9 cellular contexts compared by ENCODE assay signal in the genomic region with DNA sequence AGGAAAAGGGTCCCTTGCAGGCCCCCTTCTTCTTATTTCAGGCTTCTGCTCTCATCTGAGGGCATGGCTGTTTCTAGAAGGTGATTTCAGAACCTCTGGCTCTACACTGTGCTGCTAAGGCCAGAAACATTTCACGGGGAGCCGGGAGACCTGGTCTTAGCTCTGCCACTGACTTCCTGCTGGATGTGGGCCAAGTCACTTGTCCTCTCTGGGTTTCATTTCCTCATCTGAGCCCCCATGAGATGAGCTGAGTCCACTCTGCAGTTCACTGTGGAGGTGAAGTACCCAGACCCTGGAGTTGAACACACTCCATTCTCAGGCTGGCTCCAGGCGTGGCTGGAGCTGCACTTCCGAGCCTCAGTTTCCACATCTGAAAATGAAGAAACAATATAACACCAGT. TPM values are rescaled to one million over a fixed set of nuclear protein-coding genes. Genes with fewer than 3 reads are reported as not detected.
A peak's percentile ranks its signal among the peaks of the same experiment; 100 is the strongest.
DNase-seq lines count a peak whose midpoint lies in the region; ATAC-seq lines count a peak whose summit lies in the region.
"Had no signal": no experiment of that assay in that cellular context is flagged by ENCODE, and none has a peak within 500 bp of the region (broad histone marks: within the 10 kb centered on the region; RNA-seq: fewer than 3 reads in every experiment).

No MANE protein-coding gene starts in this region.

- peaks cover 15% of the 10 kb centered on the region for H3K4me1 Mint-ChIP-seq in activated T-helper 1 cell treated with anti-CD3 and anti-CD28 coated beads, Interleukin-12 subunit alpha, Interleukin-12 subunit beta, Interleukin-2, Interleukin-4 antibody, amounts not matched to agents 30 ng/mL and 10 ng/mL and 1 ng/mL, durations not matched to agents 14 hours and 24 hours and 36 hours (ENCODE audit: low read depth)
- H3K4me1 Mint-ChIP-seq in activated naive CD4-positive, alpha-beta T cell treated with anti-CD3 and anti-CD28 coated beads, Interleukin-2, amount 10 ng/mL, durations not matched to agents 7 days and 5 days, result peaks cover 60% of the 10 kb centered on the region

- peak overlapping the region; percentile 15 for H3K27ac Mint-ChIP-seq in activated T-helper 1 cell treated with anti-CD3 and anti-CD28 coated beads, Interleukin-12 subunit alpha, Interleukin-12 subunit beta, Interleukin-2, Interleukin-4 antibody, amounts not matched to agents 30 ng/mL and 10 ng/mL and 1 ng/mL, durations not matched to agents 14 hours and 24 hours and 36 hours
- H3K27ac Mint-ChIP-seq in activated naive CD4-positive, alpha-beta T cell treated with anti-CD3 and anti-CD28 coated beads, Interleukin-2, amount 10 ng/mL, durations not matched to agents 7 days and 5 days, result no peak overlapping the region

- CTCF ChIA-PET in activated naive CD4-positive, alpha-beta T cell treated with anti-CD3 and anti-CD28 coated beads, Interleukin-2, amount 10 ng/mL, durations not matched to agents 7 days and 5 days (lab: Charles Lee), result interaction anchor here (0.8 to 2.0 kb wide), 2 partner anchors 30 to 31 kb away, joined by 3 to 5 read pairs; no protein-coding TSS in a partner anchor

- peaks cover 2% of the 10 kb centered on the region for H3K36me3 Mint-ChIP-seq in activated T-helper 1 cell treated with anti-CD3 and anti-CD28 coated beads, Interleukin-12 subunit alpha, Interleukin-12 subunit beta, Interleukin-2, Interleukin-4 antibody, amounts not matched to agents 30 ng/mL and 10 ng/mL and 1 ng/mL, durations not matched to agents 14 hours and 24 hours and 36 hours (ENCODE audit: low read depth)
- H3K36me3 Mint-ChIP-seq in activated naive CD4-positive, alpha-beta T cell treated with anti-CD3 and anti-CD28 coated beads, Interleukin-2, amount 10 ng/mL, durations not matched to agents 7 days and 5 days, result no peaks in the 10 kb centered on the region

- H3K4me3 Mint-ChIP-seq in activated T-helper 1 cell treated with anti-CD3 and anti-CD28 coated beads, Interleukin-12 subunit alpha, Interleukin-12 subunit beta, Interleukin-2, Interleukin-4 antibody, amounts not matched to agents 30 ng/mL and 10 ng/mL and 1 ng/mL, durations not matched to agents 14 hours and 24 hours and 36 hours, result no peak overlapping the region
- H3K4me3 Mint-ChIP-seq in activated naive CD4-positive, alpha-beta T cell treated with anti-CD3 and anti-CD28 coated beads, Interleukin-2, amount 10 ng/mL, durations not matched to agents 7 days and 5 days, result no peak overlapping the region

- intact Hi-C loops in activated T-helper 1 cell treated with anti-CD3 and anti-CD28 coated beads, Interleukin-12 subunit alpha, Interleukin-12 subunit beta, Interleukin-2, Interleukin-4 antibody, amounts not matched to agents 30 ng/mL and 10 ng/mL and 1 ng/mL, durations not matched to agents 14 hours and 24 hours and 36 hours (cut with micrococcal nuclease), result no loop called here

- peak; percentile 63 for ATAC-seq in GM18502 (IDR thresholded peaks at IDR 0.05; ENCODE audit: poor library complexity, unreplicated experiment)
- peak; percentile 63 for ATAC-seq in HG03354 (IDR thresholded peaks at IDR 0.05; ENCODE audit: poor library complexity, severe bottlenecking, unreplicated experiment)
- no peak for ATAC-seq in GM18907 (IDR thresholded peaks at IDR 0.05; ENCODE audit: unreplicated experiment)

- H3K27me3 Mint-ChIP-seq in activated T-helper 1 cell treated with anti-CD3 and anti-CD28 coated beads, Interleukin-12 subunit alpha, Interleukin-12 subunit beta, Interleukin-2, Interleukin-4 antibody, amounts not matched to agents 30 ng/mL and 10 ng/mL and 1 ng/mL, durations not matched to agents 14 hours and 24 hours and 36 hours (ENCODE audit: insufficient read depth), result peaks cover 8% of the 10 kb centered on the region
- H3K27me3 Mint-ChIP-seq in activated naive CD4-positive, alpha-beta T cell treated with anti-CD3 and anti-CD28 coated beads, Interleukin-2, amount 10 ng/mL, durations not matched to agents 7 days and 5 days, result peaks cover 86% of the 10 kb centered on the region

- no peak for DNase-seq in activated T-helper 1 cell treated with anti-CD3 and anti-CD28 coated beads, Interleukin-12 subunit alpha, Interleukin-12 subunit beta, Interleukin-2, Interleukin-4 antibody, amounts not matched to agents 30 ng/mL and 10 ng/mL and 1 ng/mL, durations not matched to agents 14 hours and 24 hours and 36 hours (ENCODE audit: low spot score)
- DNase-seq in pons (ENCODE audit: low spot score), result peak; percentile 85
- no peak for DNase-seq in activated naive CD4-positive, alpha-beta T cell treated with anti-CD3 and anti-CD28 coated beads, Interleukin-2, amount 10 ng/mL, durations not matched to agents 7 days and 5 days
- no peak for DNase-seq in NCI-H345 (lab: John Stamatoyannopoulos, UW)
- DNase-seq in central memory CD4-positive, alpha-beta T cell, result no peak
- DNase-seq: NCI-H524 had no signal

- no peaks in the 10 kb centered on the region for H3K9me3 Mint-ChIP-seq in activated T-helper 1 cell treated with anti-CD3 and anti-CD28 coated beads, Interleukin-12 subunit alpha, Interleukin-12 subunit beta, Interleukin-2, Interleukin-4 antibody, amounts not matched to agents 30 ng/mL and 10 ng/mL and 1 ng/mL, durations not matched to agents 14 hours and 24 hours and 36 hours
- H3K9me3 Mint-ChIP-seq in activated naive CD4-positive, alpha-beta T cell treated with anti-CD3 and anti-CD28 coated beads, Interleukin-2, amount 10 ng/mL, durations not matched to agents 7 days and 5 days, result no peaks in the 10 kb centered on the region

RNA-seq across cellular contexts. Expression of gene PADI1, which starts 2.1 kb away (rescaled TPM):
- total RNA-seq in activated T-helper 1 cell treated with anti-CD3 and anti-CD28 coated beads, Interleukin-12 subunit alpha, Interleukin-12 subunit beta, Interleukin-2, Interleukin-4 antibody, amounts not matched to agents 30 ng/mL and 10 ng/mL and 1 ng/mL, durations not matched to agents 14 hours and 24 hours and 36 hours, result not detected in 2 replicates

RNA-seq across cellular contexts. Expression of gene PADI3, which starts 41.9 kb away (rescaled TPM):
- not detected in 2 replicates for total RNA-seq in activated T-helper 1 cell treated with anti-CD3 and anti-CD28 coated beads, Interleukin-12 subunit alpha, Interleukin-12 subunit beta, Interleukin-2, Interleukin-4 antibody, amounts not matched to agents 30 ng/mL and 10 ng/mL and 1 ng/mL, durations not matched to agents 14 hours and 24 hours and 36 hours
